ENCODE assay signal across 7 cellular contexts in genomic region chr20:56782814-56783213, GRCh38.
A peak's percentile ranks its signal among the peaks of the same experiment; 100 is the strongest.
DNase-seq lines count a peak whose midpoint lies in the region; ATAC-seq and TF ChIP-seq lines count a peak whose summit lies in the region.
"Not testable (repeated sequence)": the region's sequence is repeated elsewhere in the genome, so short reads cannot be mapped to it uniquely, and the experiment has no call there.

No MANE protein-coding gene starts in this region.

- dilution Hi-C loops in IMR-90 (cut with HindIII; ENCODE audit: low sequenced_read_pairs, unreplicated experiment) = not testable (repeated sequence)

- DNase-seq in AG20443 (ENCODE audit: low spot score) (peak; percentile 35), IMR-90 (peak; percentile 15), MCF 10A (ENCODE audit: unreplicated experiment) (peak; percentile 80), fibroblast of villous mesenchyme (ENCODE audit: low read depth) (peak; percentile 52)
- not testable (repeated sequence) for DNase-seq in esophagus squamous epithelium (lab: John Stamatoyannopoulos, UW); omental fat pad (ENCODE audit: low spot score); transverse colon

- H3K36me3 ChIP-seq in IMR-90 (ENCODE audit: control insufficient read depth, insufficient read depth, low read length); esophagus squamous epithelium; transverse colon: not testable (repeated sequence)

- no CpG with 5 or more reads among the region's 11 CpGs for WGBS in IMR-90 (ENCODE audit: extremely low coverage in 2 of 2, insufficient read length in 1 of 2), 2 experiments
- 71 to 84% methylated on average over 7 to 10 of the region's 11 CpGs for WGBS in esophagus squamous epithelium, 2 donors
- 85% methylated on average over 11 of the region's 11 CpGs; no CpG with 5 or more reads in 1 of the 2 donors for WGBS in transverse colon (ENCODE audit: low coverage in 1 of 2), 2 donors

- not testable (repeated sequence) for TF ChIP-seq CTCF in IMR-90 (conservative IDR thresholded peaks at IDR 0.05; ENCODE audit: low read depth, low read length); MCF 10A (IDR thresholded peaks at IDR 0.05; ENCODE audit: unreplicated experiment); esophagus squamous epithelium (IDR thresholded peaks at IDR 0.05); fibroblast of villous mesenchyme (IDR thresholded peaks at IDR 0.05; ENCODE audit: insufficient read depth, low read depth, low read length); omental fat pad (IDR thresholded peaks at IDR 0.05); transverse colon (IDR thresholded peaks at IDR 0.05)

- ATAC-seq in IMR-90 (ENCODE audit: low read depth) = not testable (repeated sequence)
- ATAC-seq in omental fat pad (ENCODE audit: low FRiP score) = peak; percentile 34

- H3K4me1 ChIP-seq in IMR-90 (ENCODE audit: control insufficient read depth, insufficient read depth, low read length) = not testable (repeated sequence)
- H3K4me1 ChIP-seq in esophagus squamous epithelium (peaks cover 14 to 42% (median 31%) of the 10 kb centered on the region in 3 donors), transverse colon (peaks cover 0 to 11% (median 2%) of the 10 kb centered on the region in 4 donors)

- not testable (repeated sequence) for BruUV-seq in IMR-90 (replicated peaks; lab: Mats Ljungman, UMichigan); MCF 10A (replicated peaks; lab: Mats Ljungman, UMichigan)

- H3K27me3 ChIP-seq in IMR-90 (ENCODE audit: control insufficient read depth, insufficient read depth, low read length); transverse colon: not testable (repeated sequence)
- H3K27me3 ChIP-seq in esophagus squamous epithelium = peaks cover 0 to 29% (median 0%) of the 10 kb centered on the region in 4 donors

- not testable (repeated sequence) for H4K5ac ChIP-seq in IMR-90 (ENCODE audit: low read depth, low read length)

- not testable (repeated sequence) for H3K27me3 Mint-ChIP-seq in MCF 10A (ENCODE audit: insufficient read depth, unreplicated experiment)

- H3K9ac ChIP-seq in IMR-90 (ENCODE audit: low read depth, low read length) = not testable (repeated sequence)

- H3K4me2 ChIP-seq in IMR-90 (ENCODE audit: low read depth, low read length) = not testable (repeated sequence)

- not testable (repeated sequence) for H3K14ac ChIP-seq in IMR-90 (replicated peaks; ENCODE audit: low read depth, low read length)

- H3K4ac ChIP-seq in IMR-90 (ENCODE audit: low read depth, low read length) = not testable (repeated sequence)

- in situ Hi-C loops in IMR-90 (cut with MboI; ENCODE audit: low sequenced_read_pairs) = loop anchor here (25.0 kb wide), 1 partner anchor 421 kb away; the partner anchor contains the start of gene FAM210B
- in situ Hi-C loops in transverse colon (cut with MboI; ENCODE audit: low pct_ligation_motif_present in 1 of 4, low pct_unique_long_range_greater_than_20kb in 1 of 4, low sequenced_read_pairs in 3 of 4) = not testable (repeated sequence)

- not testable (repeated sequence) for TF ChIP-seq POLR2A in IMR-90 (IDR thresholded peaks at IDR 0.05; ENCODE audit: low read depth, low read length); esophagus squamous epithelium (IDR thresholded peaks at IDR 0.05); transverse colon (IDR thresholded peaks at IDR 0.05)

- peaks cover 34% of the 10 kb centered on the region for H3K4me1 Mint-ChIP-seq in MCF 10A (ENCODE audit: insufficient read depth, unreplicated experiment)

- H3K27ac ChIP-seq in IMR-90 (ENCODE audit: insufficient read depth, low read length) = not testable (repeated sequence)
- peak overlapping the region in 3 of 4 donors; percentile 62 to 87 (median 70) for H3K27ac ChIP-seq in esophagus squamous epithelium
- peak overlapping the region; percentile 12 to 53 (median 34) for H3K27ac ChIP-seq in transverse colon

- TF ChIP-seq RAD21 in IMR-90 (IDR thresholded peaks at IDR 0.05; ENCODE audit: low read length) = not testable (repeated sequence)

- H2AK9ac ChIP-seq in IMR-90 (replicated peaks; ENCODE audit: low read depth, low read length, poor library complexity) = not testable (repeated sequence)

- H2BK20ac ChIP-seq in IMR-90 (ENCODE audit: low read depth, low read length) = not testable (repeated sequence)

- not testable (repeated sequence) for H3K4me3 Mint-ChIP-seq in MCF 10A (ENCODE audit: unreplicated experiment)

- H2BK15ac ChIP-seq in IMR-90 (ENCODE audit: low read depth, low read length) = not testable (repeated sequence)

- H4K8ac ChIP-seq in IMR-90 (ENCODE audit: low read depth in 2 of 2, low read length in 2 of 2) = not testable (repeated sequence)

- not testable (repeated sequence) for H3K9me1 ChIP-seq in IMR-90 (ENCODE audit: insufficient read depth, low read length)

- not testable (repeated sequence) for H3K9me3 Mint-ChIP-seq in MCF 10A (ENCODE audit: unreplicated experiment)

- not testable (repeated sequence) for H3K79me1 ChIP-seq in IMR-90 (ENCODE audit: low read depth in 1 of 2, low read length in 2 of 2)

- H3K23ac ChIP-seq in IMR-90 (ENCODE audit: low read depth, low read length) = not testable (repeated sequence)

- H3K18ac ChIP-seq in IMR-90 (ENCODE audit: low read depth, low read length) = not testable (repeated sequence)

- H3K9me3 ChIP-seq in IMR-90 (ENCODE audit: control insufficient read depth, insufficient read depth, low read length); esophagus squamous epithelium; transverse colon: not testable (repeated sequence)

- H2BK120ac ChIP-seq in IMR-90 (ENCODE audit: low read depth, low read length) = not testable (repeated sequence)

- not testable (repeated sequence) for TF ChIP-seq EP300 in transverse colon (IDR thresholded peaks at IDR 0.05; ENCODE audit: low read depth)

- not testable (repeated sequence) for H2AK5ac ChIP-seq in IMR-90 (ENCODE audit: low read depth, low read length)

- CTCF ChIA-PET in IMR-90 (lab: Yijun Ruan, JAX) = not testable (repeated sequence)
- CTCF ChIA-PET in MCF 10A (lab: Yijun Ruan, JAX) = interaction anchor here (1.0 to 1.1 kb wide), 3 partner anchors 35 to 191 kb away, joined by 3 to 5 read pairs (median 5); no protein-coding TSS in a partner anchor

- not testable (repeated sequence) for H2AFZ ChIP-seq in IMR-90 (replicated peaks; ENCODE audit: low read length, poor library complexity)

- not testable (repeated sequence) for H3K27ac Mint-ChIP-seq in MCF 10A (ENCODE audit: low read depth, unreplicated experiment)

- not testable (repeated sequence) for H3K36me3 Mint-ChIP-seq in MCF 10A (ENCODE audit: insufficient read depth, unreplicated experiment)

- H3K56ac ChIP-seq in IMR-90 (ENCODE audit: extremely low read depth, insufficient read depth, low read length) = not testable (repeated sequence)

- H2BK5ac ChIP-seq in IMR-90 (ENCODE audit: low read depth, low read length, poor library complexity, severe bottlenecking) = not testable (repeated sequence)

- not testable (repeated sequence) for H4K91ac ChIP-seq in IMR-90 (ENCODE audit: insufficient read depth, low read depth, low read length)

- POLR2A ChIA-PET in IMR-90 (lab: Charles Lee; ENCODE audit: unreplicated experiment) = not testable (repeated sequence)
- POLR2A ChIA-PET in MCF 10A (lab: Yijun Ruan, JAX) = interaction anchor here (0.6 to 1.3 kb wide), 4 partner anchors 9 to 150 kb away, joined by 3 to 7 read pairs (median 4); no protein-coding TSS in a partner anchor

- intact Hi-C loops in IMR-90 (cut with micrococcal nuclease); esophagus squamous epithelium (cut with DNase I); transverse colon (cut with DNase I; ENCODE audit: low total_unique reads): not testable (repeated sequence)
- intact Hi-C loops in MCF 10A (cut with micrococcal nuclease) = loop anchor here (10.0 kb wide), 2 partner anchors 92 to 228 kb away; no protein-coding TSS in a partner anchor

- H3K4me3 ChIP-seq in IMR-90 (ENCODE audit: insufficient read depth, low read depth, low read length); esophagus squamous epithelium; fibroblast of villous mesenchyme (ENCODE audit: low read depth, low read length); transverse colon: not testable (repeated sequence)

- H4K20me1 ChIP-seq in IMR-90 (ENCODE audit: insufficient read depth, low read length) = not testable (repeated sequence)
